ENCODE assay signal across 8 cellular contexts in genomic region chr22:31083377-31083768, GRCh38. TPM values are rescaled to one million over a fixed set of nuclear protein-coding genes. Genes with fewer than 3 reads are reported as not detected.
DNase-seq lines count a peak whose midpoint lies in the region; ATAC-seq, FAIRE-seq and TF ChIP-seq lines count a peak whose summit lies in the region.

No MANE protein-coding gene starts in this region.

- ATAC-seq in Right ventricle myocardium superior (ENCODE audit: poor library complexity) (no peak), HepG2 (no peak), GM19455 (IDR thresholded peaks at IDR 0.05; ENCODE audit: unreplicated experiment) (no peak), HG02798 (IDR thresholded peaks at IDR 0.05; ENCODE audit: poor library complexity, unreplicated experiment) (no peak)
- no peak for ATAC-seq in activated T-cell treated with anti-CD3 and anti-CD28 coated beads, Interleukin-2, amount 50 U/mL, for 72 hours (replicated peaks in 1 of 2)

- no peaks in the 10 kb centered on the region for H3K27me3 ChIP-seq in cardiac muscle cell
- no peaks in the 10 kb centered on the region; a peak in 1 of 5 replicates for H3K27me3 ChIP-seq in HepG2 (ENCODE audit: control insufficient read depth in 1 of 2, insufficient read depth in 2 of 2, low read length in 2 of 2)

- in situ Hi-C loops in HepG2 (cut with HindIII; ENCODE audit: extremely low pct_ligation_motif_present, low pct_unique_long_range_greater_than_20kb), result loop anchor here (5.0 kb wide), 1 partner anchor 116 kb away; the partner anchor contains the start of genes MORC2 and TUG1

- 87% methylated on average over 3 of the region's 3 CpGs for WGBS in HepG2 (ENCODE audit: low lambda C conversion rate)

- no peak for TF ChIP-seq EP300 in HepG2 (IDR thresholded peaks at IDR 0.05; ENCODE audit: low read depth in 2 of 2, low read length in 2 of 2)
- TF ChIP-seq EP300 in HepG2 (CRISPR knock-in tag; IDR thresholded peaks at IDR 0.05; ENCODE audit: borderline replicate concordance), result no peak

- no peaks in the 10 kb centered on the region for H4K20me1 ChIP-seq in HepG2 (ENCODE audit: insufficient read depth, low read length)

- no peak for TF ChIP-seq POLR2A in HepG2 (IDR thresholded peaks at IDR 0.05; ENCODE audit: insufficient read depth in 1 of 2, low read depth in 2 of 2, low read length in 2 of 2)

- no peaks in the 10 kb centered on the region for H3K36me3 Mint-ChIP-seq in activated T-cell treated with anti-CD3 and anti-CD28 coated beads, Interleukin-2, amount 50 U/mL, for 72 hours (ENCODE audit: insufficient read depth in 2 of 2)

- H3K27ac ChIP-seq in cardiac muscle cell (no peak overlapping the region), HepG2 (ENCODE audit: extremely low read length, insufficient read depth, low read length) (no peak overlapping the region)

- TF ChIP-seq RAD21 in HepG2 (CRISPR knock-in tag; IDR thresholded peaks at IDR 0.05), result no peak

- FAIRE-seq in HepG2 (lab: Jason Lieb, UNC), result no peak

- intact Hi-C loops in Right ventricle myocardium superior (cut with DNase I) (loop anchor here (2.0 to 5.0 kb wide), 3 partner anchors 36 to 136 kb away; partner anchors contain the start of genes MORC2 and TUG1), HepG2 (cut with micrococcal nuclease; ENCODE audit: unreplicated experiment) (loop anchor here (5.0 kb wide), 3 partner anchors 101 to 136 kb away; partner anchors contain the start of genes MORC2 and TUG1)

- no peak overlapping the region for H2AFZ ChIP-seq in HepG2 (ENCODE audit: low read length)

- H3K27me3 Mint-ChIP-seq in activated T-cell treated with anti-CD3 and anti-CD28 coated beads, Interleukin-2, amount 50 U/mL, for 72 hours (ENCODE audit: low read depth), result no peaks in the 10 kb centered on the region

- peak overlapping the region; percentile 93; the same call in 1 of the 2 replicates for H3K4me2 ChIP-seq in HepG2 (ENCODE audit: low read depth, low read length)

- H3K79me2 ChIP-seq in HepG2 (ENCODE audit: insufficient read depth, low read length), result peaks cover 3% of the 10 kb centered on the region

- no peaks in the 10 kb centered on the region for H3K9me3 Mint-ChIP-seq in activated T-cell treated with anti-CD3 and anti-CD28 coated beads, Interleukin-2, amount 50 U/mL, for 72 hours

- H3K36me3 ChIP-seq in cardiac muscle cell, result no peaks in the 10 kb centered on the region
- H3K36me3 ChIP-seq in HepG2 (replicated peaks in 1 of 2; ENCODE audit: control insufficient read depth in 1 of 2, insufficient read depth in 2 of 2, low read length in 2 of 2), result peaks cover 11 to 18% of the 10 kb centered on the region in 2 experiments; a peak in 3 of 5 replicates

- H3K4me3 Mint-ChIP-seq in activated T-cell treated with anti-CD3 and anti-CD28 coated beads, Interleukin-2, amount 50 U/mL, for 72 hours, result peak overlapping the region; percentile 89 to 96

- H3K27ac Mint-ChIP-seq in activated T-cell treated with anti-CD3 and anti-CD28 coated beads, Interleukin-2, amount 50 U/mL, for 72 hours, result no peak overlapping the region

- H3K9ac ChIP-seq in HepG2 (ENCODE audit: insufficient read depth, low read depth, low read length), result no peak overlapping the region

- CTCF ChIA-PET in HepG2 (lab: Yijun Ruan, JAX; ENCODE audit: low intra/inter-chr PET ratio, low total read pairs), result interaction anchor here (2.1 kb wide), 1 partner anchor 136 kb away, joined by 7 read pairs; no protein-coding TSS in a partner anchor

- H3K4me3 ChIP-seq in cardiac muscle cell, result peak overlapping the region; percentile 37
- H3K4me3 ChIP-seq in HepG2 (replicated peaks in 1 of 3; ENCODE audit: insufficient read depth in 1 of 3, low read depth in 2 of 3, low read length in 3 of 3), result no peak overlapping the region

- DNase-seq in cardiac muscle cell (ENCODE audit: low read depth in 1 of 2, low spot score in 1 of 2), result no peak
- no peak for DNase-seq in Right ventricle myocardium superior
- no peak for DNase-seq in activated T-cell treated with anti-CD3 and anti-CD28 coated beads, Interleukin-2, amount 50 U/mL, for 72 hours
- DNase-seq in HepG2 (ENCODE audit: low spot score), result no peak
- DNase-seq in ureter (ENCODE audit: low spot score), result peak; percentile 59
- DNase-seq in stimulated activated CD4-positive, alpha-beta T cell treated with anti-CD3 and anti-CD28 coated beads, Interleukin-4, amount 100 ng/mL, for 4 hours, result no peak

- TF ChIP-seq CTCF in cardiac muscle cell (IDR thresholded peaks at IDR 0.05; ENCODE audit: low read depth, low read length) (no peak), HepG2 (CRISPR knock-in tag; IDR thresholded peaks at IDR 0.05) (no peak)

- H3K9me3 ChIP-seq in cardiac muscle cell (ENCODE audit: low read depth), result no peaks in the 10 kb centered on the region
- H3K9me3 ChIP-seq in HepG2 (ENCODE audit: low read length), result no peaks in the 10 kb centered on the region

- no peaks in the 10 kb centered on the region for H3K4me1 ChIP-seq in cardiac muscle cell (ENCODE audit: low read depth)
- H3K4me1 ChIP-seq in HepG2 (ENCODE audit: insufficient read depth, low read length), result peaks cover 43% of the 10 kb centered on the region

- H3K4me1 Mint-ChIP-seq in activated T-cell treated with anti-CD3 and anti-CD28 coated beads, Interleukin-2, amount 50 U/mL, for 72 hours (ENCODE audit: low read depth), result peaks cover 33% of the 10 kb centered on the region

- no TSS peak for BruUV-seq in HepG2 (replicated peaks; lab: Mats Ljungman, UMichigan)

- POLR2A ChIA-PET in HepG2 (lab: Yijun Ruan, JAX), result interaction anchor here (1.2 to 6.5 kb wide), 4 partner anchors 19 to 116 kb away, joined by 6 to 113 read pairs (median 6); partner anchors contain the start of genes MORC2 and TUG1

RNA-seq across cellular contexts. Expression of gene SMTN, which starts 2.3 kb away (rescaled TPM):
- 29.0 and 72.0 TPM in 2 replicates for total RNA-seq in cardiac muscle cell
- 33.9 and 54.0 TPM in 2 replicates for polyA plus RNA-seq in cardiac muscle cell
- total RNA-seq in Right ventricle myocardium superior, result 256 TPM
- 10 to 100 TPM; 33.1 to 40.2 TPM for total RNA-seq in activated T-cell treated with anti-CD3 and anti-CD28 coated beads, Interleukin-2, amount 50 U/mL, for 72 hours
- 6.9 and 14.7 TPM in 2 replicates for total RNA-seq in HepG2 (2016; rRNA removed; fragmentation: Illumina TruSeq; extraction: Trizol)
- 2.5 and 3.0 TPM in 2 replicates for total RNA-seq in HepG2 (2016; cell fraction: cytosol; rRNA removed; fragmentation: Illumina TruSeq; extraction: Trizol; ENCODE audit: low read depth)
- 5.5 and 15.8 TPM in 2 replicates for total RNA-seq in HepG2 (2016; cell fraction: insoluble cytoplasmic fraction; rRNA removed; fragmentation: Illumina TruSeq; extraction: Trizol)
- 7.5 and 8.5 TPM in 2 replicates for total RNA-seq in HepG2 (2016; cell fraction: membrane; rRNA removed; fragmentation: Illumina TruSeq; extraction: Trizol)
- 17.4 and 23.6 TPM in 2 replicates for total RNA-seq in HepG2 (2016; cell fraction: nucleus; rRNA removed; fragmentation: Illumina TruSeq; extraction: Trizol)
- polyA plus RNA-seq in HepG2 (2011; rRNA removed), result 24.2 and 26.1 TPM in 2 replicates
- polyA plus RNA-seq in HepG2 (2011; cell fraction: cytosol; rRNA removed), result 10.8 and 14.8 TPM in 2 replicates
- polyA plus RNA-seq in HepG2 (2011; cell fraction: nucleus; rRNA removed), result 129 and 177 TPM in 2 replicates
- polyA plus RNA-seq in HepG2 (2012), result 16.2 and 21.3 TPM in 2 replicates
- 2.3 and 3.6 TPM in 2 replicates for polyA plus RNA-seq in HepG2 (2016; cell fraction: cytosol; fragmentation: Illumina TruSeq; extraction: Trizol; ENCODE audit: low read depth)
- 6.1 and 9.7 TPM in 2 replicates for polyA plus RNA-seq in HepG2 (2016; cell fraction: insoluble cytoplasmic fraction; fragmentation: Illumina TruSeq; extraction: Trizol; ENCODE audit: low read depth)
- polyA plus RNA-seq in HepG2 (2016; cell fraction: membrane; fragmentation: Illumina TruSeq; extraction: Trizol; ENCODE audit: low read depth), result 5.1 and 6.6 TPM in 2 replicates
- polyA plus RNA-seq in HepG2 (2016; cell fraction: nucleus; fragmentation: Illumina TruSeq; extraction: Trizol; ENCODE audit: insufficient read depth, low read depth), result 48.9 and 50.6 TPM in 2 replicates
- 5.1 and 18.8 TPM in 2 replicates for polyA minus RNA-seq in HepG2 (2011; rRNA and poly(A)+ RNA removed; ENCODE audit: low replicate concordance)
- polyA minus RNA-seq in HepG2 (2011; cell fraction: cytosol; rRNA and poly(A)+ RNA removed), result 11.6 and 13.2 TPM in 2 replicates
- polyA minus RNA-seq in HepG2 (2011; cell fraction: nucleus; rRNA and poly(A)+ RNA removed), result 28.8 and 31.8 TPM in 2 replicates
- 327 TPM for total RNA-seq in ureter

RNA-seq across cellular contexts. Expression of gene SELENOM, which starts 24.0 kb away (rescaled TPM):
- total RNA-seq in cardiac muscle cell (88.8 and 111 TPM in 2 replicates), Right ventricle myocardium superior (43.4 TPM), HepG2 (2016; rRNA removed; fragmentation: Illumina TruSeq; extraction: Trizol) (2.4 and 4.1 TPM in 2 replicates), ureter (259 TPM)
- polyA plus RNA-seq in cardiac muscle cell (84.0 and 97.4 TPM in 2 replicates), HepG2 (2011; rRNA removed) (4.3 and 5.5 TPM in 2 replicates)
- 10 to 100 TPM in 1 of 2 donors, 1 to 10 TPM in 1; 6.8 to 13.5 TPM for total RNA-seq in activated T-cell treated with anti-CD3 and anti-CD28 coated beads, Interleukin-2, amount 50 U/mL, for 72 hours
- 1.9 and 4.6 TPM in 2 replicates for total RNA-seq in HepG2 (2016; cell fraction: cytosol; rRNA removed; fragmentation: Illumina TruSeq; extraction: Trizol; ENCODE audit: low read depth)
- total RNA-seq in HepG2 (2016; cell fraction: insoluble cytoplasmic fraction; rRNA removed; fragmentation: Illumina TruSeq; extraction: Trizol), result 1.6 and 3.5 TPM in 2 replicates
- 1.9 and 2.9 TPM in 2 replicates for total RNA-seq in HepG2 (2016; cell fraction: membrane; rRNA removed; fragmentation: Illumina TruSeq; extraction: Trizol)
- total RNA-seq in HepG2 (2016; cell fraction: nucleus; rRNA removed; fragmentation: Illumina TruSeq; extraction: Trizol), result 1.5 and 2.6 TPM in 2 replicates
- 5.8 and 12.6 TPM in 2 replicates for polyA plus RNA-seq in HepG2 (2011; cell fraction: cytosol; rRNA removed)
- polyA plus RNA-seq in HepG2 (2011; cell fraction: nucleus; rRNA removed), result 5.9 and 7.6 TPM in 2 replicates
- polyA plus RNA-seq in HepG2 (2012), result 2.5 and 2.9 TPM in 2 replicates
- polyA plus RNA-seq in HepG2 (2016; cell fraction: cytosol; fragmentation: Illumina TruSeq; extraction: Trizol; ENCODE audit: low read depth), result 3.5 and 5.0 TPM in 2 replicates
- 2.3 and 2.8 TPM in 2 replicates for polyA plus RNA-seq in HepG2 (2016; cell fraction: insoluble cytoplasmic fraction; fragmentation: Illumina TruSeq; extraction: Trizol; ENCODE audit: low read depth)
- 4.2 and 4.5 TPM in 2 replicates for polyA plus RNA-seq in HepG2 (2016; cell fraction: membrane; fragmentation: Illumina TruSeq; extraction: Trizol; ENCODE audit: low read depth)
- polyA plus RNA-seq in HepG2 (2016; cell fraction: nucleus; fragmentation: Illumina TruSeq; extraction: Trizol; ENCODE audit: insufficient read depth, low read depth), result 3.5 and 5.2 TPM in 2 replicates
- 1.4 and 4.9 TPM in 2 replicates for polyA minus RNA-seq in HepG2 (2011; rRNA and poly(A)+ RNA removed; ENCODE audit: low replicate concordance)
- polyA minus RNA-seq in HepG2 (2011; cell fraction: cytosol; rRNA and poly(A)+ RNA removed), result 1.8 and 2.3 TPM in 2 replicates
- polyA minus RNA-seq in HepG2 (2011; cell fraction: nucleus; rRNA and poly(A)+ RNA removed), result 1.5 and 2.4 TPM in 2 replicates

RNA-seq across cellular contexts. Expression of gene INPP5J, which starts 39.4 kb away (rescaled TPM):
- total RNA-seq in cardiac muscle cell, result 19.8 and 25.9 TPM in 2 replicates
- polyA plus RNA-seq in cardiac muscle cell, result 21.9 and 26.0 TPM in 2 replicates
- 15.4 TPM for total RNA-seq in Right ventricle myocardium superior
- total RNA-seq in activated T-cell treated with anti-CD3 and anti-CD28 coated beads, Interleukin-2, amount 50 U/mL, for 72 hours, result under 1 TPM; 0.29 to 0.37 TPM
- 0.15 and 0.24 TPM in 2 replicates for total RNA-seq in HepG2 (2016; rRNA removed; fragmentation: Illumina TruSeq; extraction: Trizol)
- total RNA-seq in HepG2 (2016; cell fraction: cytosol; rRNA removed; fragmentation: Illumina TruSeq; extraction: Trizol; ENCODE audit: low read depth), result 0.09 TPM in 1 of 2 replicates, not detected in the other
- total RNA-seq in HepG2 (2016; cell fraction: insoluble cytoplasmic fraction; rRNA removed; fragmentation: Illumina TruSeq; extraction: Trizol), result 0.42 and 0.45 TPM in 2 replicates
- 0.34 and 0.40 TPM in 2 replicates for total RNA-seq in HepG2 (2016; cell fraction: membrane; rRNA removed; fragmentation: Illumina TruSeq; extraction: Trizol)
- 0.47 TPM in 2 replicates for total RNA-seq in HepG2 (2016; cell fraction: nucleus; rRNA removed; fragmentation: Illumina TruSeq; extraction: Trizol)
- polyA plus RNA-seq in HepG2 (2011; rRNA removed), result 1.1 and 1.3 TPM in 2 replicates
- polyA plus RNA-seq in HepG2 (2011; cell fraction: cytosol; rRNA removed), result 0.41 and 0.62 TPM in 2 replicates
- polyA plus RNA-seq in HepG2 (2011; cell fraction: nucleus; rRNA removed), result 6.2 and 7.6 TPM in 2 replicates
- 0.30 and 1.7 TPM in 2 replicates for polyA plus RNA-seq in HepG2 (2012)
- polyA plus RNA-seq in HepG2 (2016; cell fraction: cytosol; fragmentation: Illumina TruSeq; extraction: Trizol; ENCODE audit: low read depth), result 0.11 and 0.18 TPM in 2 replicates
- 0.26 and 0.52 TPM in 2 replicates for polyA plus RNA-seq in HepG2 (2016; cell fraction: insoluble cytoplasmic fraction; fragmentation: Illumina TruSeq; extraction: Trizol; ENCODE audit: low read depth)
- 0.27 and 0.29 TPM in 2 replicates for polyA plus RNA-seq in HepG2 (2016; cell fraction: membrane; fragmentation: Illumina TruSeq; extraction: Trizol; ENCODE audit: low read depth)
- polyA plus RNA-seq in HepG2 (2016; cell fraction: nucleus; fragmentation: Illumina TruSeq; extraction: Trizol; ENCODE audit: insufficient read depth, low read depth), result 1.9 and 3.2 TPM in 2 replicates
- polyA minus RNA-seq in HepG2 (2011; rRNA and poly(A)+ RNA removed; ENCODE audit: low replicate concordance), result 0.88 and 5.2 TPM in 2 replicates
- polyA minus RNA-seq in HepG2 (2011; cell fraction: cytosol; rRNA and poly(A)+ RNA removed), result 0.35 and 0.49 TPM in 2 replicates
- 0.62 and 1.7 TPM in 2 replicates for polyA minus RNA-seq in HepG2 (2011; cell fraction: nucleus; rRNA and poly(A)+ RNA removed)
- total RNA-seq in ureter, result 4.8 TPM

RNA-seq across cellular contexts. Expression of gene PLA2G3, which starts 56.9 kb away (rescaled TPM):
- 1.1 and 10.0 TPM in 2 replicates for total RNA-seq in cardiac muscle cell
- 7.3 TPM in 1 of 2 replicates, not detected in the other for polyA plus RNA-seq in cardiac muscle cell
- not detected for total RNA-seq in Right ventricle myocardium superior
- not detected for total RNA-seq in activated T-cell treated with anti-CD3 and anti-CD28 coated beads, Interleukin-2, amount 50 U/mL, for 72 hours
- 0.11 and 0.42 TPM in 2 replicates for total RNA-seq in HepG2 (2016; rRNA removed; fragmentation: Illumina TruSeq; extraction: Trizol)
- total RNA-seq in HepG2 (2016; cell fraction: cytosol; rRNA removed; fragmentation: Illumina TruSeq; extraction: Trizol; ENCODE audit: low read depth), result 0.09 and 0.20 TPM in 2 replicates
- total RNA-seq in HepG2 (2016; cell fraction: insoluble cytoplasmic fraction; rRNA removed; fragmentation: Illumina TruSeq; extraction: Trizol), result 0.09 and 0.32 TPM in 2 replicates
- total RNA-seq in HepG2 (2016; cell fraction: membrane; rRNA removed; fragmentation: Illumina TruSeq; extraction: Trizol), result 0.19 and 0.21 TPM in 2 replicates
- total RNA-seq in HepG2 (2016; cell fraction: nucleus; rRNA removed; fragmentation: Illumina TruSeq; extraction: Trizol), result 0.25 and 0.34 TPM in 2 replicates
- polyA plus RNA-seq in HepG2 (2011; rRNA removed), result 0.12 and 0.24 TPM in 2 replicates
- 0.17 TPM in 2 replicates for polyA plus RNA-seq in HepG2 (2011; cell fraction: cytosol; rRNA removed)
- polyA plus RNA-seq in HepG2 (2011; cell fraction: nucleus; rRNA removed), result 0.16 and 0.21 TPM in 2 replicates
- 0.15 and 0.37 TPM in 2 replicates for polyA plus RNA-seq in HepG2 (2012)
- polyA plus RNA-seq in HepG2 (2016; cell fraction: cytosol; fragmentation: Illumina TruSeq; extraction: Trizol; ENCODE audit: low read depth), result 0.06 and 0.14 TPM in 2 replicates
- 0.08 and 0.14 TPM in 2 replicates for polyA plus RNA-seq in HepG2 (2016; cell fraction: insoluble cytoplasmic fraction; fragmentation: Illumina TruSeq; extraction: Trizol; ENCODE audit: low read depth)
- 0.09 TPM in 1 of 2 replicates, not detected in the other for polyA plus RNA-seq in HepG2 (2016; cell fraction: membrane; fragmentation: Illumina TruSeq; extraction: Trizol; ENCODE audit: low read depth)
- 0.55 and 0.78 TPM in 2 replicates for polyA plus RNA-seq in HepG2 (2016; cell fraction: nucleus; fragmentation: Illumina TruSeq; extraction: Trizol; ENCODE audit: insufficient read depth, low read depth)
- polyA minus RNA-seq in HepG2 (2011; rRNA and poly(A)+ RNA removed; ENCODE audit: low replicate concordance), result 0.30 and 0.40 TPM in 2 replicates
- not detected in 2 replicates for polyA minus RNA-seq in HepG2 (2011; cell fraction: cytosol; rRNA and poly(A)+ RNA removed)
- polyA minus RNA-seq in HepG2 (2011; cell fraction: nucleus; rRNA and poly(A)+ RNA removed), result not detected in 2 replicates
- not detected for total RNA-seq in ureter
